ENCODE assay signal across 8 cellular contexts in the genomic region with DNA sequence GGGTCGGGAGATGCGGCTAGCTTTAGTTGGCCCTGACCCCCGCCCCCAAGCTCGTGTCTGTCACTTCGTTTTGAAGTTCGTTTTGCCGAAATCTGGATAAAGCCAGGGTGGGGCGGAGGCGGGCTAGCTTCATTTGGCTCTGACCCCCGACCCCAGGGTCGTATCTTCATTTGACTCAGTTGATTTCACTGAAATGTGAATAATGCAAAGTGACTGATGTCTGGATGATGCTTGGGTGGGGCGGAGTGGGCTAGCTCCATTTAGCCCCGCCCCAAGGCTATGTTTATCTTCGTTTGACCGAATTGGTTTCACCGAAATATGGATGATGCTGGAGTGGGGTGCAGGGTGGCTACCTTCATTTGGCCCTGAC. TPM values are rescaled to one million over a fixed set of nuclear protein-coding genes. Genes with fewer than 3 reads are reported as not detected.
A peak's percentile ranks its signal among the peaks of the same experiment; 100 is the strongest.
DNase-seq lines count a peak whose midpoint lies in the region; ATAC-seq and TF ChIP-seq lines count a peak whose summit lies in the region.

No MANE protein-coding gene starts in this region.

- H3K27me3 Mint-ChIP-seq in T-helper 2 cell treated with Interferon-gamma antibody and Interleukin-4, amounts not matched to agents 5 μg/mL and 100 μg/mL, for 36 hours (ENCODE audit: low read depth): no peaks in the 10 kb centered on the region
- H3K27me3 Mint-ChIP-seq in central memory CD8-positive, alpha-beta T cell: no peaks in the 10 kb centered on the region

- H3K4me3 ChIP-seq in lower leg skin (ENCODE audit: low read depth, poor library complexity, severe bottlenecking): peak overlapping the region; percentile 84

- H3K36me3 Mint-ChIP-seq in T-helper 2 cell treated with Interferon-gamma antibody and Interleukin-4, amounts not matched to agents 5 μg/mL and 100 μg/mL, for 36 hours (ENCODE audit: low read depth): peaks cover 47% of the 10 kb centered on the region
- H3K36me3 Mint-ChIP-seq in central memory CD8-positive, alpha-beta T cell (ENCODE audit: insufficient read depth): peaks cover 52% of the 10 kb centered on the region

- TF ChIP-seq CTCF in lower leg skin (IDR thresholded peaks at IDR 0.05): no peak

- intact Hi-C loops in lower leg skin (cut with DNase I; ENCODE audit: low total_unique reads): no loop called here

- H3K27ac Mint-ChIP-seq in T-helper 2 cell treated with Interferon-gamma antibody and Interleukin-4, amounts not matched to agents 5 μg/mL and 100 μg/mL, for 36 hours: peak overlapping the region; percentile 97
- H3K27ac Mint-ChIP-seq in central memory CD8-positive, alpha-beta T cell (ENCODE audit: low read depth): peak overlapping the region; percentile 97

- H3K4me1 Mint-ChIP-seq in T-helper 2 cell treated with Interferon-gamma antibody and Interleukin-4, amounts not matched to agents 5 μg/mL and 100 μg/mL, for 36 hours (ENCODE audit: low read depth): peaks cover 21% of the 10 kb centered on the region
- peaks cover 10% of the 10 kb centered on the region for H3K4me1 Mint-ChIP-seq in central memory CD8-positive, alpha-beta T cell

- TF ChIP-seq POLR2A in lower leg skin (IDR thresholded peaks at IDR 0.05): no peak

- H3K9me3 Mint-ChIP-seq in T-helper 2 cell treated with Interferon-gamma antibody and Interleukin-4, amounts not matched to agents 5 μg/mL and 100 μg/mL, for 36 hours: peaks cover under 1% of the 10 kb centered on the region
- no peaks in the 10 kb centered on the region for H3K9me3 Mint-ChIP-seq in central memory CD8-positive, alpha-beta T cell

- peak; percentile 37 for DNase-seq in T-helper 2 cell treated with Interferon-gamma antibody and Interleukin-4, amounts not matched to agents 5 μg/mL and 100 μg/mL, for 36 hours (ENCODE audit: low spot score)
- no peak for DNase-seq in central memory CD8-positive, alpha-beta T cell (ENCODE audit: low spot score in 2 of 2)
- peak in 1 of 2 donors; percentile 82 for DNase-seq in lower leg skin (ENCODE audit: low spot score in 2 of 2)
- peak; percentile 8 to 12 for DNase-seq in stimulated activated CD8-positive, alpha-beta memory T cell treated with anti-CD3 and anti-CD28 coated beads, Interleukin-7, amount 100 ng/mL, for 4 hours (ENCODE audit: low read depth in 2 of 2)
- no peak for DNase-seq in SKM-1 treated with dmso at 0.1 percent for 144 hours (lab: John Stamatoyannopoulos, UW; ENCODE audit: unreplicated experiment)
- no peak for DNase-seq in pons (ENCODE audit: low spot score)

- H3K4me3 Mint-ChIP-seq in T-helper 2 cell treated with Interferon-gamma antibody and Interleukin-4, amounts not matched to agents 5 μg/mL and 100 μg/mL, for 36 hours: peak overlapping the region; percentile 94
- peak overlapping the region; percentile 93 for H3K4me3 Mint-ChIP-seq in central memory CD8-positive, alpha-beta T cell

- WGBS in lower leg skin, 2 donors: 0 to 1% methylated on average over 16 of the region's 16 CpGs

- peak; percentile 38 for ATAC-seq in GM18498 (IDR thresholded peaks at IDR 0.05; ENCODE audit: unreplicated experiment)
- ATAC-seq in HG02943 (IDR thresholded peaks at IDR 0.05; ENCODE audit: low read depth, unreplicated experiment): peak; percentile 21
- no peak for ATAC-seq in central memory CD8-positive, alpha-beta T cell (replicated peaks; ENCODE audit: extremely low read depth, poor library complexity, severe bottlenecking)

RNA-seq across cellular contexts. Expression of a gene that starts 0.7 kb away (rescaled TPM):
- total RNA-seq in lower leg skin: 100 to 1,000 TPM in 2 of 4 donors, 10 to 100 TPM in 2; 77.3 to 109 (median 102) TPM

Comparison
In these comparisons a context has a peak if more than half of its experiments do, and no peak if none do; other contexts are left out.
1. DNase-seq: peak in T-helper 2 cell treated with Interferon-gamma antibody and Interleukin-4, amounts not matched to agents 5 μg/mL and 100 μg/mL, for 36 hours (single experiment) and stimulated activated CD8-positive, alpha-beta memory T cell treated with anti-CD3 and anti-CD28 coated beads, Interleukin-7, amount 100 ng/mL, for 4 hours (2 of 2); none in central memory CD8-positive, alpha-beta T cell (0 of 2), SKM-1 treated with dmso at 0.1 percent for 144 hours (single experiment) and pons (single experiment).